ENCODE assay signal across 1 cellular context in the genomic region with DNA sequence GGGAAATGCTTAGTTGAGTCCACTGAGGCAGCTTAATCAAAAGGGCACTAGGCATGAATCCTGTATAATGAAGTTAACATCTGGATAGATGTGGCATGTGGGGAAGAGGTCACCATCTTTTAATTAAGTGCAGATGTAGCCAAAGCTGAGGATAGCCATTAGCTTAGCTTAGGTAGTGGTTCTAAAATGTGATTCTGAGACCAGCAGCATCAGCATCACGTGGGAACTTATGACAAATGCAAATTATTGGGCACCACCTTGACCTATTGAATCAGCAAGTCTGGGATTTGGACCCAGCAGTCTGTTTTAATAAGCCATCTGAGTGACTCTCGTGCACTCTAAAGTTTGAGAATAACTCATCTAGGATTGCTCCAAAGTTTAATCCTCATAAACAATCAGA.
TF ChIP-seq lines count a peak whose summit lies in the region.

No MANE protein-coding gene starts in this region.

TF ChIP-seq in IMR-90, 13 proteins besides CTCF, POLR2A, EP300 and RAD21:
- TF ChIP-seq, protein P1, sequence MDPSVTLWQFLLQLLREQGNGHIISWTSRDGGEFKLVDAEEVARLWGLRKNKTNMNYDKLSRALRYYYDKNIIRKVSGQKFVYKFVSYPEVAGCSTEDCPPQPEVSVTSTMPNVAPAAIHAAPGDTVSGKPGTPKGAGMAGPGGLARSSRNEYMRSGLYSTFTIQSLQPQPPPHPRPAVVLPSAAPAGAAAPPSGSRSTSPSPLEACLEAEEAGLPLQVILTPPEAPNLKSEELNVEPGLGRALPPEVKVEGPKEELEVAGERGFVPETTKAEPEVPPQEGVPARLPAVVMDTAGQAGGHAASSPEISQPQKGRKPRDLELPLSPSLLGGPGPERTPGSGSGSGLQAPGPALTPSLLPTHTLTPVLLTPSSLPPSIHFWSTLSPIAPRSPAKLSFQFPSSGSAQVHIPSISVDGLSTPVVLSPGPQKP (IDR thresholded peaks at IDR 0.05; ENCODE audit: borderline replicate concordance, low read depth, low read length), result no peak
- TF ChIP-seq CHD1 (IDR thresholded peaks at IDR 0.05; ENCODE audit: low read depth, low read length), result no peak
- TF ChIP-seq NFE2L2 (IDR thresholded peaks at IDR 0.05; ENCODE audit: low read depth, low read length), result no peak
- TF ChIP-seq BHLHE40 (IDR thresholded peaks at IDR 0.05; ENCODE audit: low read depth, low read length), result no peak
- TF ChIP-seq RFX5 (IDR thresholded peaks at IDR 0.05; ENCODE audit: low read depth, low read length), result no peak
- no peak for TF ChIP-seq FOS (IDR thresholded peaks at IDR 0.05; ENCODE audit: low read depth, low read length)
- TF ChIP-seq SMC3 (IDR thresholded peaks at IDR 0.05; ENCODE audit: low read depth, low read length), result no peak
- no peak for TF ChIP-seq CEBPB (IDR thresholded peaks at IDR 0.05; ENCODE audit: low read depth, low read length)
- no peak for TF ChIP-seq MXI1 (IDR thresholded peaks at IDR 0.05; ENCODE audit: borderline replicate concordance, low read depth, low read length)
- TF ChIP-seq MAFK (IDR thresholded peaks at IDR 0.05; ENCODE audit: low read depth, low read length), result no peak
- no peak for TF ChIP-seq MAZ (IDR thresholded peaks at IDR 0.05; ENCODE audit: borderline replicate concordance, low read depth, low read length)
- TF ChIP-seq, protein P2, sequence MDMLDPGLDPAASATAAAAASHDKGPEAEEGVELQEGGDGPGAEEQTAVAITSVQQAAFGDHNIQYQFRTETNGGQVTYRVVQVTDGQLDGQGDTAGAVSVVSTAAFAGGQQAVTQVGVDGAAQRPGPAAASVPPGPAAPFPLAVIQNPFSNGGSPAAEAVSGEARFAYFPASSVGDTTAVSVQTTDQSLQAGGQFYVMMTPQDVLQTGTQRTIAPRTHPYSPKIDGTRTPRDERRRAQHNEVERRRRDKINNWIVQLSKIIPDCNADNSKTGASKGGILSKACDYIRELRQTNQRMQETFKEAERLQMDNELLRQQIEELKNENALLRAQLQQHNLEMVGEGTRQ (IDR thresholded peaks at IDR 0.05; ENCODE audit: low read depth, low read length), result no peak
- TF ChIP-seq RCOR1 (IDR thresholded peaks at IDR 0.05; ENCODE audit: insufficient replicate concordance, low read length), result no peak
